In genomic region chr4:5459236-5459635, GRCh38 we compare ENCODE assay signal across 25 cellular contexts.
"Had no signal": no experiment of that assay in that cellular context is flagged by ENCODE, and none has a peak within 500 bp of the region (broad histone marks: within the 10 kb centered on the region; RNA-seq: fewer than 3 reads in every experiment).

No MANE protein-coding gene starts in this region.

- H3K36me3 ChIP-seq: suprapubic skin, thoracic aorta, thyroid gland, tibial artery, tibial nerve, transverse colon, upper lobe of left lung, uterus, vagina had no signal

- DNase-seq: stimulated activated CD4-positive, alpha-beta T cell treated with anti-CD3 and anti-CD28 coated beads, Interleukin-2, amount 100 ng/mL, for 48 hours; stimulated activated CD4-positive, alpha-beta T cell treated with anti-CD3 and anti-CD28 coated beads, Interleukin-4, amount 100 ng/mL, for 1 hour; stimulated activated CD4-positive, alpha-beta T cell treated with anti-CD3 and anti-CD28 coated beads, Interleukin-4, amount 100 ng/mL, for 24 hours; stimulated activated CD4-positive, alpha-beta T cell treated with anti-CD3 and anti-CD28 coated beads, Interleukin-4, amount 100 ng/mL, for 4 hours; stimulated activated CD8-positive, alpha-beta memory T cell treated with anti-CD3 and anti-CD28 coated beads, Interleukin-4, amount 100 ng/mL, for 48 hours; stimulated activated naive B cell treated with anti-CD40 and anti-IgM and Interleukin-4, amounts not matched to agents 10 μg/mL and 1 μg/mL and 100 μg/mL, for 72 hours; stimulated activated naive CD4-positive, alpha-beta T cell treated with Interleukin-2 at 50 U/mL for 16 hours; stimulated activated naive CD8-positive, alpha-beta T cell treated with anti-CD3 and anti-CD28 coated beads, Interleukin-15, amount 100 ng/mL, for 72 hours; stimulated activated naive CD8-positive, alpha-beta T cell treated with anti-CD3 and anti-CD28 coated beads, Interleukin-15, Interleukin-2, amounts not matched to agents 100 U/mL and 50 U/mL, for 24 hours; stomach; testis; thyroid gland; transverse colon; trophoblast cell; upper lobe of left lung; uterus had no signal

- H3K4me1 ChIP-seq: stomach, suprapubic skin, testis, thyroid gland, tibial artery, tibial nerve, transverse colon, upper lobe of left lung, uterus, vagina had no signal

- H3K4me3 Mint-ChIP-seq: stimulated activated effector memory CD8-positive, alpha-beta T cell treated with anti-CD3 and anti-CD28 coated beads, Interleukin-12 subunit alpha, Interleukin-12 subunit beta, amount 100 ng/mL, for 72 hours; stimulated activated memory B cell treated with anti-CD40 and anti-IgM and Interleukin-4, amounts not matched to agents 10 μg/mL and 1 μg/mL and 100 μg/mL, for 72 hours; stimulated activated naive B cell treated with anti-CD40 and anti-IgM and Interleukin-4, amounts not matched to agents 10 μg/mL and 1 μg/mL and 100 μg/mL, for 72 hours; stimulated activated naive CD8-positive, alpha-beta T cell treated with anti-CD3 and anti-CD28 coated beads, Interleukin-15, amount 100 ng/mL, for 72 hours; stimulated activated naive CD8-positive, alpha-beta T cell treated with anti-CD3 and anti-CD28 coated beads, Interleukin-15, Interleukin-2, amounts not matched to agents 100 ng/mL and 50 ng/mL, for 24 hours; type B pancreatic cell had no signal

- ATAC-seq: stimulated activated effector memory CD8-positive, alpha-beta T cell treated with anti-CD3 and anti-CD28 coated beads, Interleukin-12 subunit alpha, Interleukin-12 subunit beta, amount 100 ng/mL, for 72 hours; stimulated activated memory B cell treated with anti-CD40 and anti-IgM and Interleukin-4, amounts not matched to agents 10 μg/mL and 1 μg/mL and 100 μg/mL, for 72 hours; stimulated activated naive B cell treated with anti-CD40 and anti-IgM and Interleukin-4, amounts not matched to agents 10 μg/mL and 1 μg/mL and 100 μg/mL, for 72 hours; stimulated activated naive CD8-positive, alpha-beta T cell treated with anti-CD3 and anti-CD28 coated beads, Interleukin-15, amount 100 ng/mL, for 72 hours; stimulated activated naive CD8-positive, alpha-beta T cell treated with anti-CD3 and anti-CD28 coated beads, Interleukin-15, Interleukin-2, amounts not matched to agents 100 U/mL and 50 U/mL, for 24 hours had no signal

- H3K9me3 Mint-ChIP-seq: stimulated activated effector memory CD8-positive, alpha-beta T cell treated with anti-CD3 and anti-CD28 coated beads, Interleukin-12 subunit alpha, Interleukin-12 subunit beta, amount 100 ng/mL, for 72 hours; stimulated activated memory B cell treated with anti-CD40 and anti-IgM and Interleukin-4, amounts not matched to agents 10 μg/mL and 1 μg/mL and 100 μg/mL, for 72 hours; stimulated activated naive B cell treated with anti-CD40 and anti-IgM and Interleukin-4, amounts not matched to agents 10 μg/mL and 1 μg/mL and 100 μg/mL, for 72 hours; stimulated activated naive CD8-positive, alpha-beta T cell treated with anti-CD3 and anti-CD28 coated beads, Interleukin-15, amount 100 ng/mL, for 72 hours; stimulated activated naive CD8-positive, alpha-beta T cell treated with anti-CD3 and anti-CD28 coated beads, Interleukin-15, Interleukin-2, amounts not matched to agents 100 ng/mL and 50 ng/mL, for 24 hours; type B pancreatic cell had no signal

- H3K9me3 ChIP-seq: stomach, suprapubic skin, testis, thoracic aorta, thyroid gland, tibial artery, transverse colon, upper lobe of left lung, uterus, vagina had no signal

- H3K27me3 Mint-ChIP-seq: stimulated activated memory B cell treated with anti-CD40 and anti-IgM and Interleukin-4, amounts not matched to agents 10 μg/mL and 1 μg/mL and 100 μg/mL, for 72 hours; stimulated activated naive B cell treated with anti-CD40 and anti-IgM and Interleukin-4, amounts not matched to agents 10 μg/mL and 1 μg/mL and 100 μg/mL, for 72 hours; stimulated activated naive CD8-positive, alpha-beta T cell treated with anti-CD3 and anti-CD28 coated beads, Interleukin-15, amount 100 ng/mL, for 72 hours; stimulated activated naive CD8-positive, alpha-beta T cell treated with anti-CD3 and anti-CD28 coated beads, Interleukin-15, Interleukin-2, amounts not matched to agents 100 ng/mL and 50 ng/mL, for 24 hours had no signal

- H3K36me3 Mint-ChIP-seq: stimulated activated effector memory CD8-positive, alpha-beta T cell treated with anti-CD3 and anti-CD28 coated beads, Interleukin-12 subunit alpha, Interleukin-12 subunit beta, amount 100 ng/mL, for 72 hours; stimulated activated memory B cell treated with anti-CD40 and anti-IgM and Interleukin-4, amounts not matched to agents 10 μg/mL and 1 μg/mL and 100 μg/mL, for 72 hours; stimulated activated naive B cell treated with anti-CD40 and anti-IgM and Interleukin-4, amounts not matched to agents 10 μg/mL and 1 μg/mL and 100 μg/mL, for 72 hours; type B pancreatic cell had no signal

- H3K27ac Mint-ChIP-seq: stimulated activated effector memory CD8-positive, alpha-beta T cell treated with anti-CD3 and anti-CD28 coated beads, Interleukin-12 subunit alpha, Interleukin-12 subunit beta, amount 100 ng/mL, for 72 hours; stimulated activated memory B cell treated with anti-CD40 and anti-IgM and Interleukin-4, amounts not matched to agents 10 μg/mL and 1 μg/mL and 100 μg/mL, for 72 hours; stimulated activated naive B cell treated with anti-CD40 and anti-IgM and Interleukin-4, amounts not matched to agents 10 μg/mL and 1 μg/mL and 100 μg/mL, for 72 hours; stimulated activated naive CD8-positive, alpha-beta T cell treated with anti-CD3 and anti-CD28 coated beads, Interleukin-15, amount 100 ng/mL, for 72 hours; stimulated activated naive CD8-positive, alpha-beta T cell treated with anti-CD3 and anti-CD28 coated beads, Interleukin-15, Interleukin-2, amounts not matched to agents 100 ng/mL and 50 ng/mL, for 24 hours; type B pancreatic cell had no signal

- H3K4me1 Mint-ChIP-seq: stimulated activated effector memory CD8-positive, alpha-beta T cell treated with anti-CD3 and anti-CD28 coated beads, Interleukin-12 subunit alpha, Interleukin-12 subunit beta, amount 100 ng/mL, for 72 hours; stimulated activated memory B cell treated with anti-CD40 and anti-IgM and Interleukin-4, amounts not matched to agents 10 μg/mL and 1 μg/mL and 100 μg/mL, for 72 hours; stimulated activated naive B cell treated with anti-CD40 and anti-IgM and Interleukin-4, amounts not matched to agents 10 μg/mL and 1 μg/mL and 100 μg/mL, for 72 hours; stimulated activated naive CD8-positive, alpha-beta T cell treated with anti-CD3 and anti-CD28 coated beads, Interleukin-15, amount 100 ng/mL, for 72 hours had no signal

- H3K4me3 ChIP-seq: stomach, suprapubic skin, testis, thoracic aorta, thyroid gland, tibial artery, tibial nerve, transverse colon, upper lobe of left lung, uterus, vagina had no signal

- H3K27me3 ChIP-seq: stomach, suprapubic skin, testis, thyroid gland, tibial artery, tibial nerve, transverse colon, upper lobe of left lung, uterus, vagina had no signal

- H3K27ac ChIP-seq: stomach, suprapubic skin, testis, thoracic aorta, thyroid gland, tibial artery, tibial nerve, transverse colon, upper lobe of left lung, uterus, vagina had no signal
